In the genomic region with DNA sequence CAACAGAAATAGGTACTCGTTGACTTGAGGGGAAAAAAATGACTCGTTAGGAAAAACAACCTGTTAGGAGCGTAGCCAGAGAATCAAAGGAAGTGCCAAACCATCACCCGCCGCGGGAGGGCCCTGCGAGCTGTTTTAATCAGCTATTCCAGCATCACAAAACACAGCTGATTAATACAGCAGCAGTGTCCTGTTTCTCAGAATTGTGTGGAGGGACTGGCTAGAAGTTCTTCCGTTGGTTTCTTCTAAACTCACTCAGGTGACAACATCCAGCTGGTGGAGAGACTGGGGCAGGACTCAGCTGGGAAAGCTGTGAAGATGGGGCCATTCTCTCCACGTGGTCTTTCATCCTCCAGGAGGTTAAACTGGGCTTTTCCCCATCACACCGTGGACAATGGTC, we compare ENCODE assay signal across 2 cellular contexts.
TF ChIP-seq lines count a peak whose summit lies in the region.

No MANE protein-coding gene starts in this region.

TF ChIP-seq in HepG2, 621 proteins besides CTCF, POLR2A, EP300 and RAD21:
- TF ChIP-seq ZNF225 (CRISPR knock-in tag; IDR thresholded peaks at IDR 0.05) (no peak), ZNF83 (CRISPR knock-in tag; IDR thresholded peaks at IDR 0.05; ENCODE audit: borderline replicate concordance) (no peak)

TF ChIP-seq in H1, 55 proteins besides CTCF, POLR2A, EP300 and RAD21:
- TF ChIP-seq ZNF274 (IDR thresholded peaks at IDR 0.05; ENCODE audit: borderline replicate concordance, extremely low read depth, low read length) (no peak), FOSL1 (IDR thresholded peaks at IDR 0.05; ENCODE audit: insufficient read depth, low read depth, low read length) (no peak), CREB1 (IDR thresholded peaks at IDR 0.05) (no peak), SP4 (IDR thresholded peaks at IDR 0.05; ENCODE audit: low read length) (no peak), JUND (IDR thresholded peaks at IDR 0.05; ENCODE audit: low read length) (no peak), SUZ12 (IDR thresholded peaks at IDR 0.05; ENCODE audit: low read length) (no peak), CEBPB (IDR thresholded peaks at IDR 0.05; ENCODE audit: low read depth, low read length) (no peak), GTF2F1 (IDR thresholded peaks at IDR 0.05; ENCODE audit: borderline replicate concordance, low read depth, low read length) (no peak), CBX5 (IDR thresholded peaks at IDR 0.05; ENCODE audit: low read depth, low read length) (no peak)
- TF ChIP-seq, protein P1, sequence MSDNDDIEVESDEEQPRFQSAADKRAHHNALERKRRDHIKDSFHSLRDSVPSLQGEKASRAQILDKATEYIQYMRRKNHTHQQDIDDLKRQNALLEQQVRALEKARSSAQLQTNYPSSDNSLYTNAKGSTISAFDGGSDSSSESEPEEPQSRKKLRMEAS (IDR thresholded peaks at IDR 0.05) = no peak
